ENCODE assay signal across 1 cellular context in genomic region chr4:102546635-102547034, GRCh38.
A peak's percentile ranks its signal among the peaks of the same experiment; 100 is the strongest.
TF ChIP-seq lines count a peak whose summit lies in the region.

No MANE protein-coding gene starts in this region.

TF ChIP-seq in GM12878, 131 proteins besides CTCF, POLR2A, EP300 and RAD21 (continued from another document and continues in another):
- TF ChIP-seq, protein P1, sequence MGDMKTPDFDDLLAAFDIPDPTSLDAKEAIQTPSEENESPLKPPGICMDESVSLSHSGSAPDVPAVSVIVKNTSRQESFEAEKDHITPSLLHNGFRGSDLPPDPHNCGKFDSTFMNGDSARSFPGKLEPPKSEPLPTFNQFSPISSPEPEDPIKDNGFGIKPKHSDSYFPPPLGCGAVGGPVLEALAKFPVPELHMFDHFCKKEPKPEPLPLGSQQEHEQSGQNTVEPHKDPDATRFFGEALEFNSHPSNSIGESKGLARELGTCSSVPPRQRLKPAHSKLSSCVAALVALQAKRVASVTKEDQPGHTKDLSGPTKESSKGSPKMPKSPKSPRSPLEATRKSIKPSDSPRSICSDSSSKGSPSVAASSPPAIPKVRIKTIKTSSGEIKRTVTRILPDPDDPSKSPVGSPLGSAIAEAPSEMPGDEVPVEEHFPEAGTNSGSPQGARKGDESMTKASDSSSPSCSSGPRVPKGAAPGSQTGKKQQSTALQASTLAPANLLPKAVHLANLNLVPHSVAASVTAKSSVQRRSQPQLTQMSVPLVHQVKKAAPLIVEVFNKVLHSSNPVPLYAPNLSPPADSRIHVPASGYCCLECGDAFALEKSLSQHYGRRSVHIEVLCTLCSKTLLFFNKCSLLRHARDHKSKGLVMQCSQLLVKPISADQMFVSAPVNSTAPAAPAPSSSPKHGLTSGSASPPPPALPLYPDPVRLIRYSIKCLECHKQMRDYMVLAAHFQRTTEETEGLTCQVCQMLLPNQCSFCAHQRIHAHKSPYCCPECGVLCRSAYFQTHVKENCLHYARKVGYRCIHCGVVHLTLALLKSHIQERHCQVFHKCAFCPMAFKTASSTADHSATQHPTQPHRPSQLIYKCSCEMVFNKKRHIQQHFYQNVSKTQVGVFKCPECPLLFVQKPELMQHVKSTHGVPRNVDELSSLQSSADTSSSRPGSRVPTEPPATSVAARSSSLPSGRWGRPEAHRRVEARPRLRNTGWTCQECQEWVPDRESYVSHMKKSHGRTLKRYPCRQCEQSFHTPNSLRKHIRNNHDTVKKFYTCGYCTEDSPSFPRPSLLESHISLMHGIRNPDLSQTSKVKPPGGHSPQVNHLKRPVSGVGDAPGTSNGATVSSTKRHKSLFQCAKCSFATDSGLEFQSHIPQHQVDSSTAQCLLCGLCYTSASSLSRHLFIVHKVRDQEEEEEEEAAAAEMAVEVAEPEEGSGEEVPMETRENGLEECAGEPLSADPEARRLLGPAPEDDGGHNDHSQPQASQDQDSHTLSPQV (IDR thresholded peaks at IDR 0.05), result no peak
- TF ChIP-seq BACH1 (IDR thresholded peaks at IDR 0.05; ENCODE audit: borderline replicate concordance) (no peak), IKZF1 (conservative IDR thresholded peaks at IDR 0.05) (peak; percentile 91), E4F1 (IDR thresholded peaks at IDR 0.05; ENCODE audit: borderline replicate concordance, partially characterized antibody) (no peak), SIN3A (IDR thresholded peaks at IDR 0.05; ENCODE audit: low read depth, low read length) (no peak), E2F4 (IDR thresholded peaks at IDR 0.05; ENCODE audit: low read depth, low read length) (no peak), RCOR1 (conservative IDR thresholded peaks at IDR 0.05; ENCODE audit: low read depth, low read length) (no peak), ZBED1 (IDR thresholded peaks at IDR 0.05; ENCODE audit: borderline replicate concordance) (no peak), SMAD5 (IDR thresholded peaks at IDR 0.05; ENCODE audit: low read depth) (no peak), PAX5 (IDR thresholded peaks at IDR 0.05; ENCODE audit: borderline replicate concordance, low read depth, low read length) (0 out of 2 replicates have a peak, but pooled peaks have one; percentile 9), ATF2 (IDR thresholded peaks at IDR 0.05; ENCODE audit: low read length) (0 out of 2 replicates have a peak, but pooled peaks have one; percentile 50), SIX5 (IDR thresholded peaks at IDR 0.05; ENCODE audit: low read depth, low read length, severe bottlenecking) (no peak), STAT1 (conservative IDR thresholded peaks at IDR 0.05) (no peak), ZBTB40 (IDR thresholded peaks at IDR 0.05; ENCODE audit: borderline replicate concordance) (no peak), NKRF (conservative IDR thresholded peaks at IDR 0.05) (no peak), RAD51 (IDR thresholded peaks at IDR 0.05) (no peak), BRCA1 (IDR thresholded peaks at IDR 0.05; ENCODE audit: low read depth, low read length) (no peak), MYC (IDR thresholded peaks at IDR 0.05; ENCODE audit: insufficient read depth, insufficient read length, insufficient replicate concordance, low read length, severe bottlenecking) (no peak), IRF4 (IDR thresholded peaks at IDR 0.05; ENCODE audit: low read depth, low read length) (peak; percentile 76; the same call in 1 of the 2 replicates), KDM1A (IDR thresholded peaks at IDR 0.05; ENCODE audit: borderline replicate concordance) (no peak), POLR2AphosphoS5 (IDR thresholded peaks at IDR 0.05; ENCODE audit: low read length) (no peak), KAT2A (conservative IDR thresholded peaks at IDR 0.05; ENCODE audit: control insufficient read depth, low read depth, low read length) (no peak), NFYA (IDR thresholded peaks at IDR 0.05; ENCODE audit: borderline replicate concordance, low read depth, low read length) (no peak), SMARCA5 (IDR thresholded peaks at IDR 0.05) (no peak), PML (IDR thresholded peaks at IDR 0.05; ENCODE audit: low read length) (0 out of 2 replicates have a peak, but pooled peaks have one; percentile 31), LARP7 (IDR thresholded peaks at IDR 0.05) (no peak), FOS (IDR thresholded peaks at IDR 0.05; ENCODE audit: borderline replicate concordance, extremely low read depth, insufficient read length) (no peak), ZNF274 (IDR thresholded peaks at IDR 0.05; ENCODE audit: insufficient read depth, insufficient read length) (no peak), MTA3 (IDR thresholded peaks at IDR 0.05; ENCODE audit: borderline replicate concordance, low read length) (0 out of 2 replicates have a peak, but pooled peaks have one; percentile 51)
- TF ChIP-seq, protein P2, sequence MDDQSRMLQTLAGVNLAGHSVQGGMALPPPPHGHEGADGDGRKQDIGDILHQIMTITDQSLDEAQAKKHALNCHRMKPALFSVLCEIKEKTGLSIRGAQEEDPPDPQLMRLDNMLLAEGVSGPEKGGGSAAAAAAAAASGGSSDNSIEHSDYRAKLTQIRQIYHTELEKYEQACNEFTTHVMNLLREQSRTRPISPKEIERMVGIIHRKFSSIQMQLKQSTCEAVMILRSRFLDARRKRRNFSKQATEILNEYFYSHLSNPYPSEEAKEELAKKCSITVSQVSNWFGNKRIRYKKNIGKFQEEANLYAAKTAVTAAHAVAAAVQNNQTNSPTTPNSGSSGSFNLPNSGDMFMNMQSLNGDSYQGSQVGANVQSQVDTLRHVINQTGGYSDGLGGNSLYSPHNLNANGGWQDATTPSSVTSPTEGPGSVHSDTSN (IDR thresholded peaks at IDR 0.05; ENCODE audit: insufficient replicate concordance, low read depth, low read length), result no peak
- TF ChIP-seq, protein P3, sequence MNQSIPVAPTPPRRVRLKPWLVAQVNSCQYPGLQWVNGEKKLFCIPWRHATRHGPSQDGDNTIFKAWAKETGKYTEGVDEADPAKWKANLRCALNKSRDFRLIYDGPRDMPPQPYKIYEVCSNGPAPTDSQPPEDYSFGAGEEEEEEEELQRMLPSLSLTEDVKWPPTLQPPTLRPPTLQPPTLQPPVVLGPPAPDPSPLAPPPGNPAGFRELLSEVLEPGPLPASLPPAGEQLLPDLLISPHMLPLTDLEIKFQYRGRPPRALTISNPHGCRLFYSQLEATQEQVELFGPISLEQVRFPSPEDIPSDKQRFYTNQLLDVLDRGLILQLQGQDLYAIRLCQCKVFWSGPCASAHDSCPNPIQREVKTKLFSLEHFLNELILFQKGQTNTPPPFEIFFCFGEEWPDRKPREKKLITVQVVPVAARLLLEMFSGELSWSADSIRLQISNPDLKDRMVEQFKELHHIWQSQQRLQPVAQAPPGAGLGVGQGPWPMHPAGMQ (IDR thresholded peaks at IDR 0.05; ENCODE audit: borderline replicate concordance), result no peak
- TF ChIP-seq, protein P4, sequence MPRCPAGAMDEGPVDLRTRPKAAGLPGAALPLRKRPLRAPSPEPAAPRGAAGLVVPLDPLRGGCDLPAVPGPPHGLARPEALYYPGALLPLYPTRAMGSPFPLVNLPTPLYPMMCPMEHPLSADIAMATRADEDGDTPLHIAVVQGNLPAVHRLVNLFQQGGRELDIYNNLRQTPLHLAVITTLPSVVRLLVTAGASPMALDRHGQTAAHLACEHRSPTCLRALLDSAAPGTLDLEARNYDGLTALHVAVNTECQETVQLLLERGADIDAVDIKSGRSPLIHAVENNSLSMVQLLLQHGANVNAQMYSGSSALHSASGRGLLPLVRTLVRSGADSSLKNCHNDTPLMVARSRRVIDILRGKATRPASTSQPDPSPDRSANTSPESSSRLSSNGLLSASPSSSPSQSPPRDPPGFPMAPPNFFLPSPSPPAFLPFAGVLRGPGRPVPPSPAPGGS (IDR thresholded peaks at IDR 0.05; ENCODE audit: borderline replicate concordance, insufficient read depth, low read depth, low read length, poor library complexity, severe bottlenecking), result no peak
- TF ChIP-seq, protein P5, sequence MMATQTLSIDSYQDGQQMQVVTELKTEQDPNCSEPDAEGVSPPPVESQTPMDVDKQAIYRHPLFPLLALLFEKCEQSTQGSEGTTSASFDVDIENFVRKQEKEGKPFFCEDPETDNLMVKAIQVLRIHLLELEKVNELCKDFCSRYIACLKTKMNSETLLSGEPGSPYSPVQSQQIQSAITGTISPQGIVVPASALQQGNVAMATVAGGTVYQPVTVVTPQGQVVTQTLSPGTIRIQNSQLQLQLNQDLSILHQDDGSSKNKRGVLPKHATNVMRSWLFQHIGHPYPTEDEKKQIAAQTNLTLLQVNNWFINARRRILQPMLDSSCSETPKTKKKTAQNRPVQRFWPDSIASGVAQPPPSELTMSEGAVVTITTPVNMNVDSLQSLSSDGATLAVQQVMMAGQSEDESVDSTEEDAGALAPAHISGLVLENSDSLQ (IDR thresholded peaks at IDR 0.05), result no peak
